22 cellular contexts compared by ENCODE assay signal in genomic region chr9:116475201-116475600, GRCh38.
A peak's percentile ranks its signal among the peaks of the same experiment; 100 is the strongest.
DNase-seq lines count a peak whose midpoint lies in the region; ATAC-seq, FAIRE-seq and TF ChIP-seq lines count a peak whose summit lies in the region.
"Had no signal": no experiment of that assay in that cellular context is flagged by ENCODE, and none has a peak within 500 bp of the region (broad histone marks: within the 10 kb centered on the region; RNA-seq: fewer than 3 reads in every experiment).

No MANE protein-coding gene starts in this region.

- H3K27ac ChIP-seq in GM23248 (no peak overlapping the region), osteoblast (ENCODE audit: low read depth, low read length) (no peak overlapping the region)
- H3K27ac ChIP-seq: BLaER1 treated with 17β-estradiol and CSF1 and Interleukin-3, amounts not matched to agents 10 nM and 100 nM; gastroesophageal sphincter; neural progenitor cell; RWPE1; thoracic aorta had no signal

- H3K79me2 ChIP-seq in GM23248 (ENCODE audit: insufficient read depth) (no peaks in the 10 kb centered on the region), osteoblast (ENCODE audit: insufficient read depth, low read length) (no peaks in the 10 kb centered on the region)

- H3K4me1 ChIP-seq in GM23248 (ENCODE audit: insufficient read depth) (peaks cover 8% of the 10 kb centered on the region; the same call in 1 of the 2 replicates), osteoblast (ENCODE audit: insufficient read depth, low read length) (peaks cover 10% of the 10 kb centered on the region)
- H3K4me1 ChIP-seq: BLaER1 treated with 17β-estradiol and CSF1 and Interleukin-3, amounts not matched to agents 10 nM and 100 nM had no signal

- no peaks in the 10 kb centered on the region for H3K9me3 ChIP-seq in GM23248 (ENCODE audit: low read depth)
- H3K9me3 ChIP-seq in osteoblast (ENCODE audit: low read depth, low read length): no peaks in the 10 kb centered on the region
- H3K9me3 ChIP-seq: BLaER1 treated with 17β-estradiol and CSF1 and Interleukin-3, amounts not matched to agents 10 nM and 100 nM; gastroesophageal sphincter; thoracic aorta had no signal

- H2AFZ ChIP-seq in GM23248: no peak overlapping the region
- H2AFZ ChIP-seq in osteoblast (ENCODE audit: low read length): no peak overlapping the region
- H2AFZ ChIP-seq: neural progenitor cell had no signal

- no peaks in the 10 kb centered on the region for H3F3A ChIP-seq in GM23248 (ENCODE audit: insufficient read depth)

- H3K4me3 ChIP-seq in GM23248 (no peak overlapping the region), epithelial cell of esophagus (ENCODE audit: low read length) (no peak overlapping the region), osteoblast (ENCODE audit: insufficient read depth, low read length) (no peak overlapping the region)
- H3K4me3 ChIP-seq: BLaER1 treated with 17β-estradiol and CSF1 and Interleukin-3, amounts not matched to agents 10 nM and 100 nM; gastroesophageal sphincter; neural progenitor cell; thoracic aorta had no signal

- H3K4me2 ChIP-seq in GM23248 (ENCODE audit: unreplicated experiment) (no peak overlapping the region), osteoblast (ENCODE audit: insufficient read depth, low read length) (no peak overlapping the region)
- H3K4me2 ChIP-seq: BLaER1 treated with 17β-estradiol and CSF1 and Interleukin-3, amounts not matched to agents 10 nM and 100 nM; neural progenitor cell had no signal

- FAIRE-seq in RCC 7860 (lab: Jason Lieb, UNC): no peak
- FAIRE-seq: colon, TTC549 had no signal

- H3K9ac ChIP-seq in GM23248: no peak overlapping the region
- H3K9ac ChIP-seq: BLaER1 treated with 17β-estradiol and CSF1 and Interleukin-3, amounts not matched to agents 10 nM and 100 nM; neural progenitor cell had no signal

- no peaks in the 10 kb centered on the region for H4K20me1 ChIP-seq in GM23248 (ENCODE audit: insufficient read depth)
- no peaks in the 10 kb centered on the region for H4K20me1 ChIP-seq in osteoblast (ENCODE audit: insufficient read depth, low read length)
- H4K20me1 ChIP-seq: BLaER1 treated with 17β-estradiol and CSF1 and Interleukin-3, amounts not matched to agents 10 nM and 100 nM had no signal

- in situ Hi-C loops in GM23248 (cut with MboI): no loop called here

- no peak for TF ChIP-seq CTCF in epithelial cell of esophagus (IDR thresholded peaks at IDR 0.05; ENCODE audit: insufficient read depth, low read depth, low read length, missing control alignments)
- TF ChIP-seq CTCF in osteoblast (IDR thresholded peaks at IDR 0.05; ENCODE audit: extremely low read depth, low read depth, low read length): no peak

- H3K36me3 ChIP-seq in GM23248 (ENCODE audit: low read depth) (no peaks in the 10 kb centered on the region), osteoblast (ENCODE audit: insufficient read depth, low read length) (no peaks in the 10 kb centered on the region)
- H3K36me3 ChIP-seq: BLaER1 treated with 17β-estradiol and CSF1 and Interleukin-3, amounts not matched to agents 10 nM and 100 nM; gastroesophageal sphincter; neural progenitor cell; thoracic aorta had no signal

- 93 to 100% methylated on average over 1 of the region's 1 CpG for WGBS in GM23248 (ENCODE audit: low coverage in 1 of 2, low lambda C conversion rate in 2 of 2, missing lambda C conversion rate in 2 of 2), 2 experiments

- DNase-seq in GM23248 (peak; percentile 64), RCC 7860 (ENCODE audit: low spot score) (peak; percentile 24), epithelial cell of esophagus (ENCODE audit: low read depth) (peak; percentile 12), osteoblast (ENCODE audit: insufficient read length, low spot score, missing footprints) (peak; percentile 76), CD1c-positive myeloid dendritic cell (ENCODE audit: extremely low spot score) (no peak), NCI-H2171 (lab: John Stamatoyannopoulos, UW) (no peak)
- DNase-seq: activated CD4-positive, alpha-beta T cell treated with anti-CD3 and anti-CD28 coated beads, Interleukin-2, amount 50 U/mL, for 4 hours; activated naive CD4-positive, alpha-beta T cell; activated T-cell treated with anti-CD3 and anti-CD28 coated beads for 4 hours; aorta; Kasumi-1; midbrain; NCI-H1436 had no signal

- ATAC-seq in GM21786 (IDR thresholded peaks at IDR 0.05; ENCODE audit: unreplicated experiment): no peak
- ATAC-seq: gastroesophageal sphincter, HCT116 had no signal

- no peaks in the 10 kb centered on the region for H3K27me3 ChIP-seq in GM23248 (replicated peaks; ENCODE audit: insufficient read depth)
- no peaks in the 10 kb centered on the region for H3K27me3 ChIP-seq in osteoblast (ENCODE audit: insufficient read depth, low read length)
- H3K27me3 ChIP-seq: BLaER1 treated with 17β-estradiol and CSF1 and Interleukin-3, amounts not matched to agents 10 nM and 100 nM; gastroesophageal sphincter; neural progenitor cell had no signal

- no peaks in the 10 kb centered on the region for H3K9me2 ChIP-seq in GM23248 (ENCODE audit: insufficient read depth)

Comparison
In these comparisons a context has a peak if more than half of its experiments do, and no peak if none do; other contexts are left out.
1. DNase-seq: peak in GM23248 (single experiment), RCC 7860 (single experiment), epithelial cell of esophagus (single experiment) and osteoblast (single experiment); none in CD1c-positive myeloid dendritic cell (single experiment) and NCI-H2171 (single experiment).